In genomic region chr16:30533146-30533522, GRCh38 we compare ENCODE assay signal across 1 cellular context.
TF ChIP-seq lines count a peak whose summit lies in the region.

No MANE protein-coding gene starts in this region.

TF ChIP-seq in endothelial cell of umbilical vein, 7 proteins besides CTCF, POLR2A, EP300 and RAD21:
- TF ChIP-seq MAX (IDR thresholded peaks at IDR 0.05; ENCODE audit: insufficient read depth, insufficient read length) (no peak), POLR2AphosphoS5 (IDR thresholded peaks at IDR 0.05; ENCODE audit: insufficient read depth, low read depth, low read length) (no peak), EZH2 (IDR thresholded peaks at IDR 0.05; ENCODE audit: borderline replicate concordance, low read depth, low read length, severe bottlenecking) (no peak), MYC (IDR thresholded peaks at IDR 0.05; ENCODE audit: low read depth, low read length) (no peak), FOS (IDR thresholded peaks at IDR 0.05; ENCODE audit: borderline replicate concordance, insufficient read depth, low read length) (no peak), GATA2 (IDR thresholded peaks at IDR 0.05; ENCODE audit: insufficient read depth, insufficient read length, low read depth, low read length) (no peak), JUN (IDR thresholded peaks at IDR 0.05; ENCODE audit: borderline replicate concordance, insufficient read depth, insufficient read length, low read depth) (no peak)
